ENCODE assay signal across 8 cellular contexts in genomic region chr2:101696272-101697123, GRCh38. TPM values are rescaled to one million over a fixed set of nuclear protein-coding genes. Genes with fewer than 3 reads are reported as not detected.
DNase-seq lines count a peak whose midpoint lies in the region; ATAC-seq, FAIRE-seq and TF ChIP-seq lines count a peak whose summit lies in the region.

No MANE protein-coding gene starts in this region.

- peaks cover 7% of the 10 kb centered on the region for H4K20me1 ChIP-seq in keratinocyte (ENCODE audit: control insufficient read depth, extremely low read depth, insufficient read depth, low read length)

- peaks cover 10% of the 10 kb centered on the region for H3K36me3 Mint-ChIP-seq in brain

- peak overlapping the region; percentile 92 for H3K9ac ChIP-seq in keratinocyte (ENCODE audit: control insufficient read depth, extremely low read depth, insufficient read depth, low read length)

- H3K36me3 ChIP-seq in keratinocyte (ENCODE audit: control insufficient read depth in 2 of 2, extremely low read depth in 1 of 2, insufficient read depth in 2 of 2, low read length in 2 of 2), result peaks cover 0 to 1% of the 10 kb centered on the region in 2 experiments

- peak; percentile 82 for DNase-seq in DMS53 treated with DMSO at 0.1 percent for 48 hours (lab: John Stamatoyannopoulos, UW; ENCODE audit: unreplicated experiment)
- peak; percentile 29 for DNase-seq in NCI-H128 (lab: John Stamatoyannopoulos, UW; ENCODE audit: unreplicated experiment)
- no peak for DNase-seq in keratinocyte (ENCODE audit: low read depth, low spot score)
- DNase-seq in stimulated activated naive CD8-positive, alpha-beta T cell treated with anti-CD3 and anti-CD28 coated beads, Interleukin-15, amount 100 ng/mL, for 72 hours, result peak in 1 of 2 donors; percentile 12
- DNase-seq in urothelium cell line (ENCODE audit: low spot score), result no peak
- DNase-seq in stimulated activated CD4-positive, alpha-beta T cell treated with anti-CD3 and anti-CD28 coated beads, Interleukin-12 subunit alpha, Interleukin-12 subunit beta, amount 100 ng/mL, for 4 hours, result no peak

- peak; percentile 3 for ATAC-seq in stimulated activated naive CD8-positive, alpha-beta T cell treated with anti-CD3 and anti-CD28 coated beads, Interleukin-15, amount 100 ng/mL, for 72 hours
- ATAC-seq in HG02885 (IDR thresholded peaks at IDR 0.05; ENCODE audit: poor library complexity, unreplicated experiment), result no peak

- H3K4me1 ChIP-seq in keratinocyte (ENCODE audit: control insufficient read depth, extremely low read depth, insufficient read depth, low read length), result peaks cover 12% of the 10 kb centered on the region

- H3K27me3 ChIP-seq in keratinocyte (ENCODE audit: control insufficient read depth, extremely low read depth, insufficient read depth, low read length), result no peaks in the 10 kb centered on the region

- H3K9me3 ChIP-seq in keratinocyte (ENCODE audit: control insufficient read depth, low read depth, low read length), result no peaks in the 10 kb centered on the region

- no peak for FAIRE-seq in keratinocyte (lab: Jason Lieb, UNC)
- FAIRE-seq in urothelium cell line (lab: Jason Lieb, UNC), result no peak

- H3K9me1 ChIP-seq in keratinocyte (ENCODE audit: control insufficient read depth, extremely low read depth, insufficient read depth, low read length), result no peaks in the 10 kb centered on the region

- peak overlapping the region; percentile 52 for H2AFZ ChIP-seq in keratinocyte (ENCODE audit: control insufficient read depth, low read length)

- H3K9me3 Mint-ChIP-seq in brain, result peaks cover 0 to 4% (median 3%) of the 10 kb centered on the region in 5 experiments
- peaks cover 0 to 4% of the 10 kb centered on the region in 2 donors for H3K9me3 Mint-ChIP-seq in stimulated activated naive CD8-positive, alpha-beta T cell treated with anti-CD3 and anti-CD28 coated beads, Interleukin-15, amount 100 ng/mL, for 72 hours

- TF ChIP-seq CTCF in brain (conservative IDR thresholded peaks at IDR 0.05), result no peak
- TF ChIP-seq CTCF in keratinocyte (optimal IDR thresholded peaks at IDR 0.05 in 1 of 3, IDR thresholded peaks at IDR 0.05 in 1 of 3, conservative IDR thresholded peaks at IDR 0.05 in 1 of 3; ENCODE audit: extremely low read depth in 1 of 3, insufficient read depth in 2 of 3, low read length in 3 of 3), result no peak

- H3K27ac Mint-ChIP-seq in brain, result peak overlapping the region; percentile 94 to 97 (median 96)
- H3K27ac Mint-ChIP-seq in stimulated activated naive CD8-positive, alpha-beta T cell treated with anti-CD3 and anti-CD28 coated beads, Interleukin-15, amount 100 ng/mL, for 72 hours, result peak overlapping the region; percentile 83 to 95

- peak overlapping the region; percentile 72 for H3K27ac ChIP-seq in keratinocyte (ENCODE audit: control insufficient read depth, insufficient read depth, low read length)

- H3K27me3 Mint-ChIP-seq in brain, result peaks cover 15% of the 10 kb centered on the region
- H3K27me3 Mint-ChIP-seq in stimulated activated naive CD8-positive, alpha-beta T cell treated with anti-CD3 and anti-CD28 coated beads, Interleukin-15, amount 100 ng/mL, for 72 hours, result no peaks in the 10 kb centered on the region

- H3K4me2 ChIP-seq in keratinocyte (ENCODE audit: control insufficient read depth, extremely low read depth, insufficient read depth, low read depth, low read length), result peak overlapping the region; percentile 72

- H3K79me2 ChIP-seq in keratinocyte (ENCODE audit: control insufficient read depth, insufficient read depth, low read length), result peaks cover 35% of the 10 kb centered on the region

- peak overlapping the region; percentile 88 to 95 (median 92) for H3K4me3 Mint-ChIP-seq in brain
- peak overlapping the region; percentile 85 for H3K4me3 Mint-ChIP-seq in stimulated activated naive CD8-positive, alpha-beta T cell treated with anti-CD3 and anti-CD28 coated beads, Interleukin-15, amount 100 ng/mL, for 72 hours

- dilution Hi-C loops in keratinocyte (cut with MboI; ENCODE audit: extremely low pct_ligation_motif_present, low sequenced_read_pairs), result no loop called here

- peaks cover 9% of the 10 kb centered on the region for H3K4me1 Mint-ChIP-seq in brain
- H3K4me1 Mint-ChIP-seq in stimulated activated naive CD8-positive, alpha-beta T cell treated with anti-CD3 and anti-CD28 coated beads, Interleukin-15, amount 100 ng/mL, for 72 hours, result peaks cover 23% of the 10 kb centered on the region

- H3K4me3 ChIP-seq in keratinocyte (ENCODE audit: control insufficient read depth in 2 of 3, extremely low read depth in 1 of 3, insufficient read depth in 2 of 3, low read depth in 1 of 3, low read length in 3 of 3), result peak overlapping the region; percentile 42 to 68 (median 45)

RNA-seq across cellular contexts. Expression of gene MAP4K4, which starts 1.0 kb away (rescaled TPM):
- polyA plus RNA-seq in brain (ENCODE audit: insufficient read depth, low read depth, low replicate concordance) (89.6 TPM), keratinocyte (46.6 to 99.0 TPM (median 84.1 TPM) in 3 replicates)
- 57.9 TPM for polyA plus RNA-seq in keratinocyte (2011; ENCODE audit: low read depth)
- 69.4 and 77.1 TPM in 2 replicates for polyA plus RNA-seq in keratinocyte (2011; cell fraction: cytosol; rRNA removed)
- polyA plus RNA-seq in keratinocyte (2011; cell fraction: nucleus; rRNA removed), result 90.2 and 109 TPM in 2 replicates
- 45.2 and 134 TPM in 2 replicates for polyA plus RNA-seq in keratinocyte (2012; ENCODE audit: low replicate concordance)
- 79.8 to 148 TPM (median 96.9 TPM) in 3 replicates for polyA minus RNA-seq in keratinocyte
- 46.4 TPM for polyA minus RNA-seq in keratinocyte (2011; cell fraction: cytosol; rRNA and poly(A)+ RNA removed)
- polyA minus RNA-seq in keratinocyte (2011; cell fraction: nucleus; rRNA and poly(A)+ RNA removed), result 106 and 199 TPM in 2 replicates

Comparison
In these comparisons a context has a peak if more than half of its experiments do, and no peak if none do; other contexts are left out.
1. DNase-seq: peak in DMS53 treated with DMSO at 0.1 percent for 48 hours (single experiment) and NCI-H128 (single experiment); none in keratinocyte (single experiment), urothelium cell line (single experiment) and stimulated activated CD4-positive, alpha-beta T cell treated with anti-CD3 and anti-CD28 coated beads, Interleukin-12 subunit alpha, Interleukin-12 subunit beta, amount 100 ng/mL, for 4 hours (single experiment).